In the genomic region with DNA sequence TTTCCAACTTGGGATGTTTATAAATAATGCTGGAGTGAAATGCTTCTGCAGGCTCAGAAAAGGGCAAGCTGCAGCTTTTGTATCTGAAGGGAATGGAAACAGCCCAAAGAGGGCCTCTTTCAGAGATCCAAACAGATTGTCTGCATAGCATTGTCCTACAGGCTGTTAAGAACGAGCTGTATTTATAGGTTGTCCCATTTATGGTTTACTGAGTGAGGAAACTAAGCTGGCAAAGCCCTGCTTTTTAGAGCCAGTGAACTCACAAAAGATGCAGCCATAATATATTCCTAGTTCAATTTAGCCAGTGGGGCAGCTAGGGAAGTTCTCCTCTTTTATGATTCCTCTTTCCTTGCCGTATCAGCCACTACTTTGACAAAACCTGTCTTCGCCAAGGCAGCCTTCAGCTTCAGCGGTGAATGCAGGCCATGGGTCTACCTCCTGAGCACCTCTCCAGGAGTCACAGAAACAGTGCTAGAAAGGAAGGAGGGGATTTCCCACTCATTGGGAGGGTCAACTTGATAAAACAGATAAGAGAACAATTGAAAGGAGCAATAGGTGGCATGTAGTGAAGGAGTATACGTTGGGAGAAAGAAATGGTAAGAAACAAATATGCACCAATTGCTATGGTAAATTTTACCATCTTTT, we compare ENCODE assay signal across 17 cellular contexts. TPM values are rescaled to one million over a fixed set of nuclear protein-coding genes. Genes with fewer than 3 reads are reported as not detected.
DNase-seq lines count a peak whose midpoint lies in the region; TF ChIP-seq lines count a peak whose summit lies in the region.
"Had no signal": no experiment of that assay in that cellular context is flagged by ENCODE, and none has a peak within 500 bp of the region (broad histone marks: within the 10 kb centered on the region; RNA-seq: fewer than 3 reads in every experiment).

No MANE protein-coding gene starts in this region.

- no peaks in the 10 kb centered on the region for H3K36me3 ChIP-seq in neural progenitor cell
- H3K36me3 ChIP-seq: BLaER1 had no signal

- no peaks in the 10 kb centered on the region for H4K20me1 ChIP-seq in neural progenitor cell (ENCODE audit: low read depth)
- H4K20me1 ChIP-seq: BLaER1 had no signal

- H3K27me3 ChIP-seq in dorsolateral prefrontal cortex (no peaks in the 10 kb centered on the region), neural progenitor cell (no peaks in the 10 kb centered on the region)
- H3K27me3 ChIP-seq: BLaER1 had no signal

- peaks cover 2% of the 10 kb centered on the region for H3K9me3 Mint-ChIP-seq in neural progenitor cell
- H3K9me3 Mint-ChIP-seq: CD4-positive, alpha-beta memory T cell; HFFc6 had no signal

- H3K4me3 ChIP-seq in dorsolateral prefrontal cortex (no peak overlapping the region), neural progenitor cell (no peak overlapping the region)
- H3K4me3 ChIP-seq: BLaER1 had no signal

- H3K27ac ChIP-seq in dorsolateral prefrontal cortex, result peak overlapping the region in 42 of 59 donors; percentile 3 to 80 (median 52)
- peak overlapping the region; percentile 53 for H3K27ac ChIP-seq in neural progenitor cell
- H3K27ac ChIP-seq: BLaER1, RWPE1 had no signal

- TF ChIP-seq CTCF in dorsolateral prefrontal cortex (IDR thresholded peaks at IDR 0.05 in 54 of 56, conservative IDR thresholded peaks at IDR 0.05 in 2 of 56; ENCODE audit: low read depth in 1 of 56, partially characterized antibody in 56 of 56) (no peak), neural progenitor cell (IDR thresholded peaks at IDR 0.05) (no peak)

- H3K79me2 ChIP-seq in neural progenitor cell (ENCODE audit: low read depth), result no peaks in the 10 kb centered on the region

- peaks cover 27% of the 10 kb centered on the region for H3F3A ChIP-seq in neural progenitor cell (ENCODE audit: low read depth)

- peak; percentile 42 for DNase-seq in ELF-1 (ENCODE audit: low read depth, low spot score)
- peak; percentile 40 for DNase-seq in NCI-H2227 (lab: John Stamatoyannopoulos, UW; ENCODE audit: unreplicated experiment)
- peak in 1 of 10 donors; percentile 14 for DNase-seq in dorsolateral prefrontal cortex
- peak; percentile 8 for DNase-seq in neural progenitor cell (ENCODE audit: low spot score)
- DNase-seq in COLO829 (ENCODE audit: low spot score), result no peak
- DNase-seq in GDM1 (lab: John Stamatoyannopoulos, UW), result no peak
- no peak for DNase-seq in inferior parietal cortex (ENCODE audit: extremely low spot score)
- DNase-seq: CD4-positive, alpha-beta memory T cell; DMS79; HFFc6; NCI-H1105; NCI-H2081; NCI-H2171 treated with DMSO at 0.1 percent for 48 hours; NCI-H774; SIG-M5 had no signal

- H3K9me3 ChIP-seq in neural progenitor cell (ENCODE audit: low read depth), result no peaks in the 10 kb centered on the region

- H3K27me3 Mint-ChIP-seq in neural progenitor cell (ENCODE audit: insufficient read depth, low read depth), result no peaks in the 10 kb centered on the region

- intact Hi-C loops in dorsolateral prefrontal cortex (cut with DNase I), result no loop called here

- no peak overlapping the region for H3K4me3 Mint-ChIP-seq in neural progenitor cell
- H3K4me3 Mint-ChIP-seq: CD4-positive, alpha-beta memory T cell; HFFc6 had no signal

- H3K9ac ChIP-seq in neural progenitor cell, result no peak overlapping the region
- H3K9ac ChIP-seq: BLaER1 had no signal

- peak overlapping the region; percentile 94 for H2AFZ ChIP-seq in neural progenitor cell (replicated peaks)

- peaks cover 20% of the 10 kb centered on the region for H3K4me1 Mint-ChIP-seq in neural progenitor cell

- peaks cover 27% of the 10 kb centered on the region for H3K4me1 ChIP-seq in neural progenitor cell
- H3K4me1 ChIP-seq: BLaER1 had no signal

- peak overlapping the region; percentile 55 for H3K4me2 ChIP-seq in neural progenitor cell
- H3K4me2 ChIP-seq: BLaER1 had no signal

- no peaks in the 10 kb centered on the region for H3K36me3 Mint-ChIP-seq in neural progenitor cell
- H3K36me3 Mint-ChIP-seq: CD4-positive, alpha-beta memory T cell had no signal

- no peak overlapping the region for H3K27ac Mint-ChIP-seq in neural progenitor cell
- H3K27ac Mint-ChIP-seq: CD4-positive, alpha-beta memory T cell; HFFc6 had no signal

RNA-seq across cellular contexts. Expression of gene KIAA0319, which starts 15.0 kb away (rescaled TPM):
- total RNA-seq in dorsolateral prefrontal cortex (10 to 100 TPM in 119 of 120 experiments, 1 to 10 TPM in 1; 9.2 to 37.7 (median 25.0) TPM), neural progenitor cell (ENCODE audit: low replicate concordance) (0.12 and 0.34 TPM in 2 replicates)

RNA-seq across cellular contexts. Expression of gene TDP2, which starts 35.7 kb away (rescaled TPM):
- 10 to 100 TPM; 32.5 to 61.2 (median 49.0) TPM for total RNA-seq in dorsolateral prefrontal cortex
- total RNA-seq in neural progenitor cell (ENCODE audit: low replicate concordance), result 31.8 and 49.9 TPM in 2 replicates

RNA-seq across cellular contexts. Expression of gene ACOT13, which starts 35.9 kb away (rescaled TPM):
- total RNA-seq in dorsolateral prefrontal cortex (10 to 100 TPM; 13.5 to 34.9 (median 23.7) TPM), neural progenitor cell (ENCODE audit: low replicate concordance) (9.6 and 12.0 TPM in 2 replicates)

Comparison
In these comparisons a context has a peak if more than half of its experiments do, and no peak if none do; other contexts are left out.
1. DNase-seq: peak in ELF-1 (single experiment), NCI-H2227 (single experiment) and neural progenitor cell (single experiment); none in COLO829 (single experiment), GDM1 (single experiment) and inferior parietal cortex (single experiment).